Comparison of ENCODE assay signal across 1 cellular context in genomic region chr12:54325442-54326109, GRCh38.
TF ChIP-seq lines count a peak whose summit lies in the region.

No MANE protein-coding gene starts in this region.

TF ChIP-seq in K562, 482 proteins besides CTCF, POLR2A, EP300 and RAD21 (continues in another document):
- TF ChIP-seq CREB3 (tag; conservative IDR thresholded peaks at IDR 0.05; ENCODE audit: low read depth): peak; percentile 70; the same call in 1 of the 2 replicates
- peak; percentile 17; the same call in 1 of the 2 replicates for TF ChIP-seq RAD51 (IDR thresholded peaks at IDR 0.05; ENCODE audit: borderline replicate concordance, low read depth)
- TF ChIP-seq, protein P1, sequence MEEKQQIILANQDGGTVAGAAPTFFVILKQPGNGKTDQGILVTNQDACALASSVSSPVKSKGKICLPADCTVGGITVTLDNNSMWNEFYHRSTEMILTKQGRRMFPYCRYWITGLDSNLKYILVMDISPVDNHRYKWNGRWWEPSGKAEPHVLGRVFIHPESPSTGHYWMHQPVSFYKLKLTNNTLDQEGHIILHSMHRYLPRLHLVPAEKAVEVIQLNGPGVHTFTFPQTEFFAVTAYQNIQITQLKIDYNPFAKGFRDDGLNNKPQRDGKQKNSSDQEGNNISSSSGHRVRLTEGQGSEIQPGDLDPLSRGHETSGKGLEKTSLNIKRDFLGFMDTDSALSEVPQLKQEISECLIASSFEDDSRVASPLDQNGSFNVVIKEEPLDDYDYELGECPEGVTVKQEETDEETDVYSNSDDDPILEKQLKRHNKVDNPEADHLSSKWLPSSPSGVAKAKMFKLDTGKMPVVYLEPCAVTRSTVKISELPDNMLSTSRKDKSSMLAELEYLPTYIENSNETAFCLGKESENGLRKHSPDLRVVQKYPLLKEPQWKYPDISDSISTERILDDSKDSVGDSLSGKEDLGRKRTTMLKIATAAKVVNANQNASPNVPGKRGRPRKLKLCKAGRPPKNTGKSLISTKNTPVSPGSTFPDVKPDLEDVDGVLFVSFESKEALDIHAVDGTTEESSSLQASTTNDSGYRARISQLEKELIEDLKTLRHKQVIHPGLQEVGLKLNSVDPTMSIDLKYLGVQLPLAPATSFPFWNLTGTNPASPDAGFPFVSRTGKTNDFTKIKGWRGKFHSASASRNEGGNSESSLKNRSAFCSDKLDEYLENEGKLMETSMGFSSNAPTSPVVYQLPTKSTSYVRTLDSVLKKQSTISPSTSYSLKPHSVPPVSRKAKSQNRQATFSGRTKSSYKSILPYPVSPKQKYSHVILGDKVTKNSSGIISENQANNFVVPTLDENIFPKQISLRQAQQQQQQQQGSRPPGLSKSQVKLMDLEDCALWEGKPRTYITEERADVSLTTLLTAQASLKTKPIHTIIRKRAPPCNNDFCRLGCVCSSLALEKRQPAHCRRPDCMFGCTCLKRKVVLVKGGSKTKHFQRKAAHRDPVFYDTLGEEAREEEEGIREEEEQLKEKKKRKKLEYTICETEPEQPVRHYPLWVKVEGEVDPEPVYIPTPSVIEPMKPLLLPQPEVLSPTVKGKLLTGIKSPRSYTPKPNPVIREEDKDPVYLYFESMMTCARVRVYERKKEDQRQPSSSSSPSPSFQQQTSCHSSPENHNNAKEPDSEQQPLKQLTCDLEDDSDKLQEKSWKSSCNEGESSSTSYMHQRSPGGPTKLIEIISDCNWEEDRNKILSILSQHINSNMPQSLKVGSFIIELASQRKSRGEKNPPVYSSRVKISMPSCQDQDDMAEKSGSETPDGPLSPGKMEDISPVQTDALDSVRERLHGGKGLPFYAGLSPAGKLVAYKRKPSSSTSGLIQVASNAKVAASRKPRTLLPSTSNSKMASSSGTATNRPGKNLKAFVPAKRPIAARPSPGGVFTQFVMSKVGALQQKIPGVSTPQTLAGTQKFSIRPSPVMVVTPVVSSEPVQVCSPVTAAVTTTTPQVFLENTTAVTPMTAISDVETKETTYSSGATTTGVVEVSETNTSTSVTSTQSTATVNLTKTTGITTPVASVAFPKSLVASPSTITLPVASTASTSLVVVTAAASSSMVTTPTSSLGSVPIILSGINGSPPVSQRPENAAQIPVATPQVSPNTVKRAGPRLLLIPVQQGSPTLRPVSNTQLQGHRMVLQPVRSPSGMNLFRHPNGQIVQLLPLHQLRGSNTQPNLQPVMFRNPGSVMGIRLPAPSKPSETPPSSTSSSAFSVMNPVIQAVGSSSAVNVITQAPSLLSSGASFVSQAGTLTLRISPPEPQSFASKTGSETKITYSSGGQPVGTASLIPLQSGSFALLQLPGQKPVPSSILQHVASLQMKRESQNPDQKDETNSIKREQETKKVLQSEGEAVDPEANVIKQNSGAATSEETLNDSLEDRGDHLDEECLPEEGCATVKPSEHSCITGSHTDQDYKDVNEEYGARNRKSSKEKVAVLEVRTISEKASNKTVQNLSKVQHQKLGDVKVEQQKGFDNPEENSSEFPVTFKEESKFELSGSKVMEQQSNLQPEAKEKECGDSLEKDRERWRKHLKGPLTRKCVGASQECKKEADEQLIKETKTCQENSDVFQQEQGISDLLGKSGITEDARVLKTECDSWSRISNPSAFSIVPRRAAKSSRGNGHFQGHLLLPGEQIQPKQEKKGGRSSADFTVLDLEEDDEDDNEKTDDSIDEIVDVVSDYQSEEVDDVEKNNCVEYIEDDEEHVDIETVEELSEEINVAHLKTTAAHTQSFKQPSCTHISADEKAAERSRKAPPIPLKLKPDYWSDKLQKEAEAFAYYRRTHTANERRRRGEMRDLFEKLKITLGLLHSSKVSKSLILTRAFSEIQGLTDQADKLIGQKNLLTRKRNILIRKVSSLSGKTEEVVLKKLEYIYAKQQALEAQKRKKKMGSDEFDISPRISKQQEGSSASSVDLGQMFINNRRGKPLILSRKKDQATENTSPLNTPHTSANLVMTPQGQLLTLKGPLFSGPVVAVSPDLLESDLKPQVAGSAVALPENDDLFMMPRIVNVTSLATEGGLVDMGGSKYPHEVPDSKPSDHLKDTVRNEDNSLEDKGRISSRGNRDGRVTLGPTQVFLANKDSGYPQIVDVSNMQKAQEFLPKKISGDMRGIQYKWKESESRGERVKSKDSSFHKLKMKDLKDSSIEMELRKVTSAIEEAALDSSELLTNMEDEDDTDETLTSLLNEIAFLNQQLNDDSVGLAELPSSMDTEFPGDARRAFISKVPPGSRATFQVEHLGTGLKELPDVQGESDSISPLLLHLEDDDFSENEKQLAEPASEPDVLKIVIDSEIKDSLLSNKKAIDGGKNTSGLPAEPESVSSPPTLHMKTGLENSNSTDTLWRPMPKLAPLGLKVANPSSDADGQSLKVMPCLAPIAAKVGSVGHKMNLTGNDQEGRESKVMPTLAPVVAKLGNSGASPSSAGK (IDR thresholded peaks at IDR 0.05): peak; percentile 78
- TF ChIP-seq DMBX1 (CRISPR knock-in tag; IDR thresholded peaks at IDR 0.05; ENCODE audit: borderline replicate concordance): 0 out of 2 replicates have a peak, but pooled peaks have one; percentile 29
- peak; percentile 32; the same call in 1 of the 2 replicates for TF ChIP-seq POLR2H (tag; IDR thresholded peaks at IDR 0.05; ENCODE audit: low read depth)
- TF ChIP-seq DNMT1 (IDR thresholded peaks at IDR 0.05): peak; percentile 23; the same call in 1 of the 2 replicates
- TF ChIP-seq, protein P2, sequence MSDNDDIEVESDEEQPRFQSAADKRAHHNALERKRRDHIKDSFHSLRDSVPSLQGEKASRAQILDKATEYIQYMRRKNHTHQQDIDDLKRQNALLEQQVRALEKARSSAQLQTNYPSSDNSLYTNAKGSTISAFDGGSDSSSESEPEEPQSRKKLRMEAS (CRISPR knock-in tag; IDR thresholded peaks at IDR 0.05): 0 out of 2 replicates have a peak, but pooled peaks have one; percentile 3
- TF ChIP-seq, protein P3, sequence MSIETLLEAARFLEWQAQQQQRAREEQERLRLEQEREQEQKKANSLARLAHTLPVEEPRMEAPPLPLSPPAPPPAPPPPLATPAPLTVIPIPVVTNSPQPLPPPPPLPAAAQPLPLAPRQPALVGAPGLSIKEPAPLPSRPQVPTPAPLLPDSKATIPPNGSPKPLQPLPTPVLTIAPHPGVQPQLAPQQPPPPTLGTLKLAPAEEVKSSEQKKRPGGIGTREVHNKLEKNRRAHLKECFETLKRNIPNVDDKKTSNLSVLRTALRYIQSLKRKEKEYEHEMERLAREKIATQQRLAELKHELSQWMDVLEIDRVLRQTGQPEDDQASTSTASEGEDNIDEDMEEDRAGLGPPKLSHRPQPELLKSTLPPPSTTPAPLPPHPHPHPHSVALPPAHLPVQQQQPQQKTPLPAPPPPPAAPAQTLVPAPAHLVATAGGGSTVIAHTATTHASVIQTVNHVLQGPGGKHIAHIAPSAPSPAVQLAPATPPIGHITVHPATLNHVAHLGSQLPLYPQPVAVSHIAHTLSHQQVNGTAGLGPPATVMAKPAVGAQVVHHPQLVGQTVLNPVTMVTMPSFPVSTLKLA (conservative IDR thresholded peaks at IDR 0.05): peak; percentile 74 to 84
- 0 out of 2 replicates have a peak, but pooled peaks have one; percentile 23 for TF ChIP-seq BHLHE40 (IDR thresholded peaks at IDR 0.05; ENCODE audit: low read length)
- peak; percentile 49; the same call in 1 of the 2 replicates for TF ChIP-seq NKRF (IDR thresholded peaks at IDR 0.05; ENCODE audit: borderline replicate concordance)
- peak; percentile 80 for TF ChIP-seq CHD1 (IDR thresholded peaks at IDR 0.05; ENCODE audit: low read length)
- TF ChIP-seq, protein P4, sequence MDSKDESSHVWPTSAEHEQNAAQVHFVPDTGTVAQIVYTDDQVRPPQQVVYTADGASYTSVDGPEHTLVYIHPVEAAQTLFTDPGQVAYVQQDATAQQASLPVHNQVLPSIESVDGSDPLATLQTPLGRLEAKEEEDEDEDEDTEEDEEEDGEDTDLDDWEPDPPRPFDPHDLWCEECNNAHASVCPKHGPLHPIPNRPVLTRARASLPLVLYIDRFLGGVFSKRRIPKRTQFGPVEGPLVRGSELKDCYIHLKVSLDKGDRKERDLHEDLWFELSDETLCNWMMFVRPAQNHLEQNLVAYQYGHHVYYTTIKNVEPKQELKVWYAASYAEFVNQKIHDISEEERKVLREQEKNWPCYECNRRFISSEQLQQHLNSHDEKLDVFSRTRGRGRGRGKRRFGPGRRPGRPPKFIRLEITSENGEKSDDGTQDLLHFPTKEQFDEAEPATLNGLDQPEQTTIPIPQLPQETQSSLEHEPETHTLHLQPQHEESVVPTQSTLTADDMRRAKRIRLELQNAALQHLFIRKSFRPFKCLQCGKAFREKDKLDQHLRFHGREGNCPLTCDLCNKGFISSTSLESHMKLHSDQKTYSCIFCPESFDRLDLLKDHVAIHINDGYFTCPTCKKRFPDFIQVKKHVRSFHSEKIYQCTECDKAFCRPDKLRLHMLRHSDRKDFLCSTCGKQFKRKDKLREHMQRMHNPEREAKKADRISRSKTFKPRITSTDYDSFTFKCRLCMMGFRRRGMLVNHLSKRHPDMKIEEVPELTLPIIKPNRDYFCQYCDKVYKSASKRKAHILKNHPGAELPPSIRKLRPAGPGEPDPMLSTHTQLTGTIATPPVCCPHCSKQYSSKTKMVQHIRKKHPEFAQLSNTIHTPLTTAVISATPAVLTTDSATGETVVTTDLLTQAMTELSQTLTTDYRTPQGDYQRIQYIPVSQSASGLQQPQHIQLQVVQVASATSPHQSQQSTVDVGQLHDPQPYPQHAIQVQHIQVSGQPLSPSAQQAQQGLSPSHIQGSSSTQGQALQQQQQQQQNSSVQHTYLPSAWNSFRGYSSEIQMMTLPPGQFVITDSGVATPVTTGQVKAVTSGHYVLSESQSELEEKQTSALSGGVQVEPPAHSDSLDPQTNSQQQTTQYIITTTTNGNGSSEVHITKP (IDR thresholded peaks at IDR 0.05; ENCODE audit: partially characterized antibody): peak; percentile 38
- 0 out of 4 replicates have a peak, but pooled peaks of 1 of the 2 experiments have one; percentile 14 for TF ChIP-seq SIN3A (IDR thresholded peaks at IDR 0.05; ENCODE audit: borderline replicate concordance in 2 of 2, control insufficient read depth in 1 of 2, low read depth in 2 of 2, low read length in 2 of 2)
- TF ChIP-seq ZNF384 (IDR thresholded peaks at IDR 0.05; ENCODE audit: low read depth, low read length): peak; percentile 65
- TF ChIP-seq MIER1 (IDR thresholded peaks at IDR 0.05; ENCODE audit: low read depth): 0 out of 2 replicates have a peak, but pooled peaks have one; percentile 22
- TF ChIP-seq TAL1 (IDR thresholded peaks at IDR 0.05): 0 out of 2 replicates have a peak, but pooled peaks have one; percentile 9
- TF ChIP-seq BRD4 (IDR thresholded peaks at IDR 0.05): 0 out of 2 replicates have a peak, but pooled peaks have one; percentile 4
- TF ChIP-seq, protein P5, sequence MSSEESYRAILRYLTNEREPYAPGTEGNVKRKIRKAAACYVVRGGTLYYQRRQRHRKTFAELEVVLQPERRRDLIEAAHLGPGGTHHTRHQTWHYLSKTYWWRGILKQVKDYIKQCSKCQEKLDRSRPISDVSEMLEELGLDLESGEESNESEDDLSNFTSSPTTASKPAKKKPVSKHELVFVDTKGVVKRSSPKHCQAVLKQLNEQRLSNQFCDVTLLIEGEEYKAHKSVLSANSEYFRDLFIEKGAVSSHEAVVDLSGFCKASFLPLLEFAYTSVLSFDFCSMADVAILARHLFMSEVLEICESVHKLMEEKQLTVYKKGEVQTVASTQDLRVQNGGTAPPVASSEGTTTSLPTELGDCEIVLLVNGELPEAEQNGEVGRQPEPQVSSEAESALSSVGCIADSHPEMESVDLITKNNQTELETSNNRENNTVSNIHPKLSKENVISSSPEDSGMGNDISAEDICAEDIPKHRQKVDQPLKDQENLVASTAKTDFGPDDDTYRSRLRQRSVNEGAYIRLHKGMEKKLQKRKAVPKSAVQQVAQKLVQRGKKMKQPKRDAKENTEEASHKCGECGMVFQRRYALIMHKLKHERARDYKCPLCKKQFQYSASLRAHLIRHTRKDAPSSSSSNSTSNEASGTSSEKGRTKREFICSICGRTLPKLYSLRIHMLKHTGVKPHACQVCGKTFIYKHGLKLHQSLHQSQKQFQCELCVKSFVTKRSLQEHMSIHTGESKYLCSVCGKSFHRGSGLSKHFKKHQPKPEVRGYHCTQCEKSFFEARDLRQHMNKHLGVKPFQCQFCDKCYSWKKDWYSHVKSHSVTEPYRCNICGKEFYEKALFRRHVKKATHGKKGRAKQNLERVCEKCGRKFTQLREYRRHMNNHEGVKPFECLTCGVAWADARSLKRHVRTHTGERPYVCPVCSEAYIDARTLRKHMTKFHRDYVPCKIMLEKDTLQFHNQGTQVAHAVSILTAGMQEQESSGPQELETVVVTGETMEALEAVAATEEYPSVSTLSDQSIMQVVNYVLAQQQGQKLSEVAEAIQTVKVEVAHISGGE (CRISPR knock-in tag; IDR thresholded peaks at IDR 0.05): 0 out of 6 replicates have a peak, but pooled peaks of 1 of the 3 experiments have one; percentile 27
- TF ChIP-seq PHB2 (IDR thresholded peaks at IDR 0.05; ENCODE audit: low read depth): 0 out of 2 replicates have a peak, but pooled peaks have one; percentile 39
- peak; percentile 70; the same call in 1 of the 2 replicates for TF ChIP-seq LARP7 (IDR thresholded peaks at IDR 0.05)
- TF ChIP-seq ZNF175 (CRISPR knock-in tag; IDR thresholded peaks at IDR 0.05; ENCODE audit: low read depth): peak; percentile 54; the same call in 1 of the 2 replicates
- peak; percentile 72 for TF ChIP-seq ZKSCAN8 (CRISPR knock-in tag; IDR thresholded peaks at IDR 0.05)
- peak; percentile 55; the same call in 1 of the 2 replicates for TF ChIP-seq ZFX (CRISPR knock-in tag; IDR thresholded peaks at IDR 0.05)
- TF ChIP-seq DPF2 (IDR thresholded peaks at IDR 0.05): 0 out of 2 replicates have a peak, but pooled peaks have one; percentile 25
- TF ChIP-seq ELF2 (CRISPR knock-in tag; IDR thresholded peaks at IDR 0.05): 0 out of 2 replicates have a peak, but pooled peaks have one; percentile 61
